In genomic region chr12:58803893-58804292, GRCh38 we compare ENCODE assay signal across 15 cellular contexts.
DNase-seq lines count a peak whose midpoint lies in the region; TF ChIP-seq lines count a peak whose summit lies in the region.
"Had no signal": no experiment of that assay in that cellular context is flagged by ENCODE, and none has a peak within 500 bp of the region (broad histone marks: within the 10 kb centered on the region; RNA-seq: fewer than 3 reads in every experiment).

No MANE protein-coding gene starts in this region.

- no peak overlapping the region for H3K27ac ChIP-seq in A673 (ENCODE audit: low read depth, low read length, poor library complexity, severe bottlenecking)

- H3K27me3 ChIP-seq in A673 (replicated peaks; ENCODE audit: insufficient read depth, low read depth, low read length, poor library complexity) (no peaks in the 10 kb centered on the region), kidney epithelial cell (ENCODE audit: control insufficient read depth, insufficient read depth, low read length) (no peaks in the 10 kb centered on the region)

- intact Hi-C loops in A673 (cut with micrococcal nuclease; ENCODE audit: unreplicated experiment), result loop anchor here (5.0 kb wide), 1 partner anchor 262 kb away; no protein-coding TSS in a partner anchor

- H3K9me3 ChIP-seq in A673 (ENCODE audit: low read depth, low read length, poor library complexity, severe bottlenecking), result no peaks in the 10 kb centered on the region

- TF ChIP-seq CTCF in A673 (conservative IDR thresholded peaks at IDR 0.05; ENCODE audit: low read depth, low read length) (no peak), astrocyte of the spinal cord (IDR thresholded peaks at IDR 0.05; ENCODE audit: low read depth, low read length) (no peak), kidney epithelial cell (IDR thresholded peaks at IDR 0.05; ENCODE audit: insufficient read depth, low read length, poor library complexity, severe bottlenecking) (no peak)

- CTCF ChIA-PET in A673 (lab: Charles Lee), result no interaction called here

- in situ Hi-C loops in astrocyte of the spinal cord (cut with HindIII; ENCODE audit: low sequenced_read_pairs), result no loop called here

- H3K4me1 ChIP-seq in A673 (ENCODE audit: insufficient read depth, low read length, poor library complexity, severe bottlenecking), result no peaks in the 10 kb centered on the region

- peak; percentile 10 for DNase-seq in A673 (ENCODE audit: low spot score)
- DNase-seq in HCEC 1CT, result peak; percentile 73
- DNase-seq in astrocyte of the spinal cord (ENCODE audit: low read depth, low spot score), result peak; percentile 90
- peak; percentile 80 for DNase-seq in kidney epithelial cell (ENCODE audit: low read depth)
- no peak for DNase-seq in NCI-H446 treated with DMSO at 0.1 percent for 48 hours (lab: John Stamatoyannopoulos, UW)
- DNase-seq in cerebellum (ENCODE audit: low spot score), result no peak
- DNase-seq in NCI-H1105 (lab: John Stamatoyannopoulos, UW), result no peak
- no peak for DNase-seq in HUDEP-2 (lab: John Stamatoyannopoulos, UW; ENCODE audit: unreplicated experiment in 76 of 76)
- DNase-seq: activated CD8-positive, alpha-beta T cell treated with anti-CD3 and anti-CD28 coated beads for 36 hours; C1 segment of cervical spinal cord; effector memory CD4-positive, alpha-beta T cell; kidney; MM.1S; NCI-H82; stimulated activated naive CD4-positive, alpha-beta T cell treated with Interleukin-2 at 50 U/mL for 16 hours had no signal

- no TSS peak for BruUV-seq in A673 (replicated peaks; lab: Mats Ljungman, UMichigan)

- H3K36me3 ChIP-seq in A673 (ENCODE audit: insufficient read depth, low read length, poor library complexity, severe bottlenecking) (no peaks in the 10 kb centered on the region), kidney epithelial cell (ENCODE audit: control insufficient read depth, insufficient read depth, low read length) (no peaks in the 10 kb centered on the region)

- POLR2A ChIA-PET in A673 (lab: Charles Lee; ENCODE audit: low non-redundant PET), result no interaction called here

- H3K4me3 ChIP-seq in A673 (ENCODE audit: low read depth, low read length, poor library complexity, severe bottlenecking) (no peak overlapping the region), astrocyte of the spinal cord (ENCODE audit: low read depth, low read length) (no peak overlapping the region), kidney epithelial cell (ENCODE audit: low read depth, low read length) (no peak overlapping the region)

Comparison
In these comparisons a context has a peak if more than half of its experiments do, and no peak if none do; other contexts are left out.
1. DNase-seq: peak in A673 (single experiment), HCEC 1CT (single experiment), astrocyte of the spinal cord (single experiment) and kidney epithelial cell (single experiment); none in NCI-H446 treated with DMSO at 0.1 percent for 48 hours (single experiment), cerebellum (single experiment), NCI-H1105 (single experiment) and HUDEP-2 (0 of 76).